Comparison of ENCODE assay signal across 17 cellular contexts in genomic region chr12:7501031-7501585, GRCh38. TPM values are rescaled to one million over a fixed set of nuclear protein-coding genes. Genes with fewer than 3 reads are reported as not detected.
DNase-seq lines count a peak whose midpoint lies in the region; ATAC-seq, FAIRE-seq and TF ChIP-seq lines count a peak whose summit lies in the region.
"Had no signal": no experiment of that assay in that cellular context is flagged by ENCODE, and none has a peak within 500 bp of the region (broad histone marks: within the 10 kb centered on the region; RNA-seq: fewer than 3 reads in every experiment).

No MANE protein-coding gene starts in this region.

- FAIRE-seq in astrocyte (lab: Jason Lieb, UNC) = no peak

- H3K4me3 Mint-ChIP-seq in astrocyte (ENCODE audit: unreplicated experiment) = no peak overlapping the region
- H3K4me3 Mint-ChIP-seq in activated CD8-positive, alpha-beta T cell treated with anti-CD3 and anti-CD28 coated beads for 36 hours = no peak overlapping the region
- H3K4me3 Mint-ChIP-seq: GM23338 had no signal

- H3K4me1 ChIP-seq in HCT116 (ENCODE audit: control insufficient read depth in 1 of 2, insufficient read depth in 2 of 2, low read length in 2 of 2) = peaks cover 6 to 11% of the 10 kb centered on the region in 2 experiments; a peak in 3 of 4 replicates
- H3K4me1 ChIP-seq in astrocyte (ENCODE audit: insufficient read depth, low read length) = no peaks in the 10 kb centered on the region
- no peaks in the 10 kb centered on the region for H3K4me1 ChIP-seq in gastroesophageal sphincter
- H3K4me1 ChIP-seq in spleen = peaks cover 0 to 10% (median 0%) of the 10 kb centered on the region in 6 donors

- intact Hi-C loops in HCT116 (cut with micrococcal nuclease) = no loop called here
- intact Hi-C loops in spleen (cut with DNase I; ENCODE audit: low total_unique reads) = no loop called here
- intact Hi-C loops in activated CD8-positive, alpha-beta T cell treated with anti-CD3 and anti-CD28 coated beads for 36 hours (cut with micrococcal nuclease) = no loop called here

- no peak overlapping the region for H3K4me3 ChIP-seq in HCT116 (replicated peaks in 1 of 2; ENCODE audit: low read depth in 1 of 2, low read length in 2 of 2)
- H3K4me3 ChIP-seq in astrocyte (ENCODE audit: insufficient read depth, low read depth, low read length) = no peak overlapping the region
- peak overlapping the region; percentile 13 to 28 for H3K4me3 ChIP-seq in gastroesophageal sphincter
- peak overlapping the region in 6 of 8 donors; percentile 5 to 61 (median 28) for H3K4me3 ChIP-seq in spleen
- H3K4me3 ChIP-seq: GM23338, MG63, mucosa of descending colon had no signal

- CTCF ChIA-PET in HCT116 (lab: Charles Lee) = interaction anchor here (0.8 kb wide), 1 partner anchor 137 kb away, joined by 3 read pairs; no protein-coding TSS in a partner anchor
- CTCF ChIA-PET in activated CD8-positive, alpha-beta T cell treated with anti-CD3 and anti-CD28 coated beads for 36 hours (lab: Charles Lee) = interaction anchor here (0.7 kb wide), 1 partner anchor 41 kb away, joined by 3 read pairs; no protein-coding TSS in a partner anchor

- H3K27me3 ChIP-seq in HCT116 (ENCODE audit: insufficient read depth, low read length) (no peaks in the 10 kb centered on the region), astrocyte (ENCODE audit: insufficient read depth, low read length) (no peaks in the 10 kb centered on the region), gastroesophageal sphincter (no peaks in the 10 kb centered on the region), spleen (replicated peaks in 1 of 7) (peaks cover 0 to 4% (median 0%) of the 10 kb centered on the region in 7 donors)
- H3K27me3 ChIP-seq: BLaER1 treated with 17β-estradiol and CSF1 and Interleukin-3, amounts not matched to agents 10 nM and 100 nM; MG63 had no signal

- ATAC-seq in HCT116 (peak; percentile 36; the same call in 1 of the 2 replicates), gastroesophageal sphincter (no peak), HG03159 (IDR thresholded peaks at IDR 0.05; ENCODE audit: unreplicated experiment) (no peak)
- ATAC-seq in activated CD8-positive, alpha-beta T cell treated with anti-CD3 and anti-CD28 coated beads for 36 hours = no peak
- ATAC-seq: GM23338, mucosa of descending colon had no signal

- no peaks in the 10 kb centered on the region for H3K36me3 Mint-ChIP-seq in astrocyte (ENCODE audit: low read depth, unreplicated experiment)
- H3K36me3 Mint-ChIP-seq in activated CD8-positive, alpha-beta T cell treated with anti-CD3 and anti-CD28 coated beads for 36 hours (ENCODE audit: low read depth) = no peaks in the 10 kb centered on the region

- no peaks in the 10 kb centered on the region for H4K20me1 ChIP-seq in HCT116 (ENCODE audit: insufficient read depth)
- no peaks in the 10 kb centered on the region for H4K20me1 ChIP-seq in astrocyte (ENCODE audit: insufficient read depth, low read length)
- H4K20me1 ChIP-seq: BLaER1 treated with 17β-estradiol and CSF1 and Interleukin-3, amounts not matched to agents 10 nM and 100 nM had no signal

- H3K9me3 Mint-ChIP-seq in astrocyte (ENCODE audit: unreplicated experiment) = no peaks in the 10 kb centered on the region
- no peaks in the 10 kb centered on the region for H3K9me3 Mint-ChIP-seq in activated CD8-positive, alpha-beta T cell treated with anti-CD3 and anti-CD28 coated beads for 36 hours

- DNase-seq in HCT116 (ENCODE audit: low read depth, low spot score) (no peak), astrocyte (ENCODE audit: low read depth) (peak; percentile 9), spleen (no peak), NCI-H187 (lab: John Stamatoyannopoulos, UW) (no peak)
- DNase-seq in activated naive CD4-positive, alpha-beta T cell (lab: John Stamatoyannopoulos, UW) = no peak
- DNase-seq in activated CD8-positive, alpha-beta T cell treated with anti-CD3 and anti-CD28 coated beads for 36 hours = no peak
- DNase-seq: caudate nucleus; MG63; mucosa of descending colon; posterior cingulate gyrus; stimulated activated CD4-positive, alpha-beta T cell treated with anti-CD3 and anti-CD28 coated beads, Interleukin-2, amount 100 ng/mL, for 24 hours had no signal

- BruUV-seq in HCT116 (replicated peaks; lab: Mats Ljungman, UMichigan) = no TSS peak

- H3K9me3 ChIP-seq in HCT116 (ENCODE audit: control insufficient read depth in 1 of 2, insufficient read depth in 1 of 2, low read depth in 1 of 2, low read length in 2 of 2) (no peaks in the 10 kb centered on the region), astrocyte (ENCODE audit: insufficient read depth, low read depth, low read length) (no peaks in the 10 kb centered on the region), gastroesophageal sphincter (no peaks in the 10 kb centered on the region), spleen (peaks cover 0 to 2% (median 0%) of the 10 kb centered on the region in 8 donors)
- H3K9me3 ChIP-seq: MG63, mucosa of descending colon had no signal

- no peaks in the 10 kb centered on the region for H3K9me2 ChIP-seq in HCT116 (ENCODE audit: insufficient read depth)

- RAD21 ChIA-PET in HCT116 (lab: Charles Lee; ENCODE audit: low non-redundant PET in 1 of 2, low total read pairs in 2 of 2, uncharacterized antibody in 2 of 2, unreplicated experiment in 2 of 2) = no interaction called here

- TF ChIP-seq CTCF in HCT116 (IDR thresholded peaks at IDR 0.05 in 2 of 3, conservative IDR thresholded peaks at IDR 0.05 in 1 of 3; ENCODE audit: borderline replicate concordance in 1 of 3, insufficient read depth in 1 of 3, low read depth in 2 of 3, low read length in 2 of 3) (no peak), astrocyte (IDR thresholded peaks at IDR 0.05; ENCODE audit: insufficient read depth, low read depth, low read length) (no peak), gastroesophageal sphincter (IDR thresholded peaks at IDR 0.05) (no peak), spleen (IDR thresholded peaks at IDR 0.05 in 8 of 11, conservative IDR thresholded peaks at IDR 0.05 in 3 of 11) (no peak)
- TF ChIP-seq CTCF in activated CD8-positive, alpha-beta T cell treated with anti-CD3 and anti-CD28 coated beads for 36 hours (IDR thresholded peaks at IDR 0.05) = no peak

- peaks cover 19% of the 10 kb centered on the region for H3K4me1 Mint-ChIP-seq in astrocyte (ENCODE audit: low read depth, unreplicated experiment)
- no peaks in the 10 kb centered on the region for H3K4me1 Mint-ChIP-seq in activated CD8-positive, alpha-beta T cell treated with anti-CD3 and anti-CD28 coated beads for 36 hours (ENCODE audit: low read depth)

- H3K4me2 ChIP-seq in HCT116 (ENCODE audit: low read length) = peak overlapping the region; percentile 34
- H3K4me2 ChIP-seq in astrocyte (ENCODE audit: low read length) = no peak overlapping the region
- H3K4me2 ChIP-seq: GM23338 had no signal

- TF ChIP-seq EP300 in gastroesophageal sphincter (IDR thresholded peaks at IDR 0.05) = no peak

- H3K27ac Mint-ChIP-seq in astrocyte (ENCODE audit: unreplicated experiment) = no peak overlapping the region
- no peak overlapping the region for H3K27ac Mint-ChIP-seq in activated CD8-positive, alpha-beta T cell treated with anti-CD3 and anti-CD28 coated beads for 36 hours
- H3K27ac Mint-ChIP-seq: GM23338 had no signal

- no peaks in the 10 kb centered on the region for H3K27me3 Mint-ChIP-seq in astrocyte (ENCODE audit: low read depth, unreplicated experiment)
- H3K27me3 Mint-ChIP-seq in activated CD8-positive, alpha-beta T cell treated with anti-CD3 and anti-CD28 coated beads for 36 hours = peaks cover 9% of the 10 kb centered on the region

- WGBS in gastroesophageal sphincter (ENCODE audit: low coverage in 1 of 2), 2 donors = 66 to 75% methylated on average over 6 of the region's 6 CpGs
- 77 to 79% (median 78%) methylated on average over 6 of the region's 6 CpGs for WGBS in spleen, 5 donors

- no peak overlapping the region for H3K27ac ChIP-seq in HCT116 (ENCODE audit: low read depth, low read length)
- no peak overlapping the region for H3K27ac ChIP-seq in astrocyte (ENCODE audit: low read depth, low read length)
- peak overlapping the region in 2 of 4 donors; percentile 10 to 32 for H3K27ac ChIP-seq in gastroesophageal sphincter
- peak overlapping the region in 5 of 8 donors; percentile 2 to 70 (median 68) for H3K27ac ChIP-seq in spleen
- H3K27ac ChIP-seq: VCaP had no signal

- no peaks in the 10 kb centered on the region for H3K79me2 ChIP-seq in HCT116 (ENCODE audit: insufficient read depth, low read length)
- no peaks in the 10 kb centered on the region for H3K79me2 ChIP-seq in astrocyte (ENCODE audit: insufficient read depth, low read length)

- no peaks in the 10 kb centered on the region for H3K36me3 ChIP-seq in HCT116 (ENCODE audit: control insufficient read depth in 1 of 2, insufficient read depth in 2 of 2, low read length in 2 of 2)
- no peaks in the 10 kb centered on the region for H3K36me3 ChIP-seq in astrocyte (ENCODE audit: insufficient read depth, low read length)
- no peaks in the 10 kb centered on the region for H3K36me3 ChIP-seq in gastroesophageal sphincter
- H3K36me3 ChIP-seq in spleen = no peaks in the 10 kb centered on the region
- H3K36me3 ChIP-seq: MG63 had no signal

- POLR2A ChIA-PET in HCT116 (lab: Charles Lee) = no interaction called here
- POLR2A ChIA-PET in activated CD8-positive, alpha-beta T cell treated with anti-CD3 and anti-CD28 coated beads for 36 hours (lab: Charles Lee) = no interaction called here

- H2AFZ ChIP-seq in HCT116 (ENCODE audit: low read depth, low read length, poor library complexity, severe bottlenecking) = peak overlapping the region; percentile 8
- no peak overlapping the region for H2AFZ ChIP-seq in astrocyte (ENCODE audit: low read depth, low read length)
- H2AFZ ChIP-seq: GM23338 had no signal

- TF ChIP-seq RAD21 in HCT116 (IDR thresholded peaks at IDR 0.05; ENCODE audit: low read depth) = no peak

- no peak for TF ChIP-seq POLR2A in HCT116 (IDR thresholded peaks at IDR 0.05; ENCODE audit: borderline replicate concordance, extremely low read depth, insufficient read depth, insufficient read length)
- peak in 1 of 2 donors; percentile 15 for TF ChIP-seq POLR2A in gastroesophageal sphincter (IDR thresholded peaks at IDR 0.05)
- TF ChIP-seq POLR2A in spleen (IDR thresholded peaks at IDR 0.05) = no peak

- H3K9ac ChIP-seq in HCT116 (ENCODE audit: low read length) (no peak overlapping the region), astrocyte (ENCODE audit: low read length) (no peak overlapping the region)

RNA-seq across cellular contexts. Expression of gene CD163, which starts 2.5 kb away (rescaled TPM):
- total RNA-seq in HCT116 (2021; ENCODE audit: unreplicated experiment) (1.4 TPM), astrocyte (not detected in 2 replicates), gastroesophageal sphincter (100 to 1,000 TPM in 2 of 4 donors, 10 to 100 TPM in 2; 68.5 to 397 (median 218) TPM), spleen (1,000 to 10,000 TPM in 1 of 7 donors, 100 to 1,000 TPM in 6; 176 to 1,037 (median 534) TPM)
- not detected in 2 replicates for polyA plus RNA-seq in HCT116 (2012)
- 10 to 100 TPM; 55.4 to 75.6 (median 73.3) TPM for polyA plus RNA-seq in spleen
- not detected for total RNA-seq in activated CD8-positive, alpha-beta T cell treated with anti-CD3 and anti-CD28 coated beads for 36 hours
- total RNA-seq: G401, GM23338 had no signal
- polyA plus RNA-seq: GM23338 had no signal

RNA-seq across cellular contexts. Expression of gene CD163L1, which starts 57.2 kb away (rescaled TPM):
- 27.0 TPM for total RNA-seq in HCT116 (2021; ENCODE audit: unreplicated experiment)
- polyA plus RNA-seq in HCT116 (2012) = 9.7 and 13.5 TPM in 2 replicates
- 1.3 and 1.6 TPM in 2 replicates for total RNA-seq in astrocyte
- 1 to 10 TPM in 2 of 4 donors, under 1 TPM in 2; 0.42 to 3.2 (median 1.3) TPM for total RNA-seq in gastroesophageal sphincter
- total RNA-seq in spleen = 100 to 1,000 TPM in 4 of 7 donors, 10 to 100 TPM in 3; 61.2 to 192 (median 103) TPM
- 10 to 100 TPM; 11.7 to 25.3 (median 14.5) TPM for polyA plus RNA-seq in spleen
- total RNA-seq in activated CD8-positive, alpha-beta T cell treated with anti-CD3 and anti-CD28 coated beads for 36 hours = not detected
- total RNA-seq: G401 had no signal

Comparison
In these comparisons a context has a peak if more than half of its experiments do, and no peak if none do; other contexts are left out.
1. H3K27ac ChIP-seq: peak in spleen (5 of 8); none in HCT116 (single experiment) and astrocyte (single experiment).
2. H3K4me3 ChIP-seq: peak in gastroesophageal sphincter (2 of 2) and spleen (6 of 8); none in HCT116 (0 of 2) and astrocyte (single experiment).
3. RNA of gene CD163, which starts 2.5 kb away (total RNA-seq): 176 to 1,037 TPM in spleen and 68.5 to 397 TPM in gastroesophageal sphincter; 1.4 TPM in HCT116 (single experiment), not detected in astrocyte and not detected in activated CD8-positive, alpha-beta T cell treated with anti-CD3 and anti-CD28 coated beads for 36 hours; every median in the first group is over 10 times any median in the second.